8 cellular contexts compared by ENCODE assay signal in genomic region chr7:26153246-26153822, GRCh38.
DNase-seq lines count a peak whose midpoint lies in the region; ATAC-seq lines count a peak whose summit lies in the region.

No MANE protein-coding gene starts in this region.

- DNase-seq in DMS79 treated with DMSO at 0.1 percent for 48 hours (lab: John Stamatoyannopoulos, UW) (peak; percentile 52), DMS79 (lab: John Stamatoyannopoulos, UW) (no peak), iPS DF 6.9 (ENCODE audit: low read depth, low spot score) (no peak), NCI-H1694 treated with DMSO at 0.1 percent for 48 hours (lab: John Stamatoyannopoulos, UW) (no peak), HUDEP-2 (lab: John Stamatoyannopoulos, UW; ENCODE audit: unreplicated experiment in 76 of 76) (no peak)
- peak; percentile 42 to 54 for DNase-seq in activated CD4-positive, alpha-beta T cell treated with anti-CD3 and anti-CD28 coated beads, Interleukin-2, amount 50 U/mL, for 48 hours
- DNase-seq in stimulated activated CD4-positive, alpha-beta T cell treated with anti-CD3 and anti-CD28 coated beads, Interleukin-4, amount 100 ng/mL, for 4 hours: peak; percentile 17 to 20

- no peaks in the 10 kb centered on the region for H3K9me3 ChIP-seq in iPS DF 6.9 (ENCODE audit: control insufficient read depth, insufficient read depth, low read length)

- peak overlapping the region; percentile 65 for H3K4me3 ChIP-seq in iPS DF 6.9 (ENCODE audit: low read length)

- H3K27ac ChIP-seq in iPS DF 6.9 (ENCODE audit: low read length): peak overlapping the region; percentile 54

- peaks cover 19% of the 10 kb centered on the region; the same call in 1 of the 2 replicates for H3K4me1 ChIP-seq in iPS DF 6.9 (ENCODE audit: control insufficient read depth, insufficient read depth, low read length)

- no peak for ATAC-seq in GM21390 (IDR thresholded peaks at IDR 0.05; ENCODE audit: unreplicated experiment)

- no peaks in the 10 kb centered on the region for H3K36me3 ChIP-seq in iPS DF 6.9 (ENCODE audit: control insufficient read depth, insufficient read depth, low read length)

- no CpG with 5 or more reads among the region's 18 CpGs for WGBS in iPS DF 6.9 (ENCODE audit: insufficient coverage, insufficient read length)

- no peaks in the 10 kb centered on the region for H3K27me3 ChIP-seq in iPS DF 6.9 (ENCODE audit: control insufficient read depth, insufficient read depth, low read length)

Comparison
In these comparisons a context has a peak if more than half of its experiments do, and no peak if none do; other contexts are left out.
1. DNase-seq: peak in DMS79 treated with DMSO at 0.1 percent for 48 hours (single experiment), activated CD4-positive, alpha-beta T cell treated with anti-CD3 and anti-CD28 coated beads, Interleukin-2, amount 50 U/mL, for 48 hours (2 of 2) and stimulated activated CD4-positive, alpha-beta T cell treated with anti-CD3 and anti-CD28 coated beads, Interleukin-4, amount 100 ng/mL, for 4 hours (2 of 2); none in DMS79 (single experiment), iPS DF 6.9 (single experiment), NCI-H1694 treated with DMSO at 0.1 percent for 48 hours (single experiment) and HUDEP-2 (0 of 76).